1 cellular context compared by ENCODE assay signal in the genomic region with DNA sequence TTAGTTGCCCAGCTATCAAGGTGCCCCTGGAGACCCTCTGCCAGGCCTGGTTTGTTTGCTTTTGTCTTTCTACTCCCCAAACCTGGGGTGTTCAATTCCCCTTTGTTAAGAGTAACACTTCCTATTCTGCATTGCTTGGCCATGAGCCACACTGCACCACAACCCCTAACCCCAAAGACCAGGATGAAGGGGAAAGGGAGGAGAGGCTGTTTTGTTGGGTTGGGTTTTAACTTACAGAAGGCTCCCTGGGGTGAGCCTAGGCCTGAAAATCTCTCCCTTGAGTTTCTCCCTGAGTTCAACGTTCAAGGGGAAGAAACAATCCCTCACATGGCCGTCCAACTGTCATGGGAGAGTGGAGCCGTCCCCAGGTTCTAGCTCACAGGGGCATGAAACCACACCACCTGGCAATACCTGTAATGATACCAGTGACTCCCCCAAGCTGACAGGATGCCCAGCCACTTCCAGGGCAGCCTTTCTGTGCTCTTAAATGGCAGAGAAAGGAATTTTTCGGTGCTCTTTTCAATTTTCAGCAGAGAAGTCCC.
TF ChIP-seq lines count a peak whose summit lies in the region.

No MANE protein-coding gene starts in this region.

TF ChIP-seq in HCT116, 20 proteins besides CTCF, POLR2A, EP300 and RAD21:
- TF ChIP-seq EZH2phosphoT487 (IDR thresholded peaks at IDR 0.05; ENCODE audit: borderline replicate concordance) = no peak
- 0 out of 2 replicates have a peak, but pooled peaks have one; percentile 12 for TF ChIP-seq ZFX (IDR thresholded peaks at IDR 0.05)
